Comparison of ENCODE assay signal across 8 cellular contexts in the genomic region with DNA sequence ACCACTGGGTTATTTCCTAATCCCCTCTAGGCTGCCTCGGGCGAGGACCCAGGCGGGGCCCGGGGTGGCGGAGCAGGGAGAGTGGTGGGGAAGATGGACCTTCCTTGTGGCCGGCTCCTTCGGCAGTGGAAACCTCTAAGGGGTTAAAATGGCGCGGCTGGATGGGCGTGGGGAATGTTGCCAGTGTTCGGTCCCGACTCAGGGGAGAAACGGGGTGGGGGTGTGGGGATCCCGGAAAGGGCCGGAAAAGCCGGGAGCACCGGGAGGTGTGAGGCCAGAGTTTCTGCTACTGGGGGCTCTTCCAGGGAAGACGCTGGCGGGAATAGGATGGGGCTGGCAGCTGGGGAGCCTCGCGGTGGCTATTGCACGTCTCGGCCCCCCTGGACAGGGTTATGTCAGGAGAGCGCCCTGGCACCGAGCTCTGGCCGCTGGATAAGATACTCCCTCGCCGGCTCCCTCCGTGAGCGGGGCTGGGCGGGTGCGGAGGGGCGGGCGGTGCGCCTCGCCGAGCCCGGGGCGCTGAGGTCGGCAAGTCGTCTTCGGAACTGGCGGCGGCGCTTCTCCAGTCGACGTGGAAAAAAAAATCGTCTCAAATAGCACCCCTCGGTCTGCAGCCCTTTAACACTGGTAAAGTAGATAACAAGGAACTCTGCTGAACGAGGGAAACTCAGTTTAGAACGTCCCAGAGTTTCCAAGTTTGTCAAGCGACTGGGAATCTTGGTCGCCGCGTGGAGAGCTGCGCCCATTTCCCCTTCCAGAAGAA.
DNase-seq lines count a peak whose midpoint lies in the region; ATAC-seq and TF ChIP-seq lines count a peak whose summit lies in the region.

No MANE protein-coding gene starts in this region.

- H3K4me3 Mint-ChIP-seq in GM23338 (peak overlapping the region; percentile 79), chondrocyte (ENCODE audit: unreplicated experiment) (peak overlapping the region; percentile 79)

- TF ChIP-seq CTCF in GM23338 (conservative IDR thresholded peaks at IDR 0.05; ENCODE audit: low read depth in 2 of 2) (no peak), RWPE2 (IDR thresholded peaks at IDR 0.05; ENCODE audit: poor library complexity, severe bottlenecking) (no peak), chondrocyte (IDR thresholded peaks at IDR 0.05) (no peak), right lobe of liver (IDR thresholded peaks at IDR 0.05) (no peak)

- DNase-seq in GM23338 (ENCODE audit: low spot score) (peak; percentile 73), RWPE2 (ENCODE audit: low spot score) (no peak), chondrocyte (ENCODE audit: low spot score) (peak; percentile 81), right lobe of liver (peak in 2 of 3 donors; percentile 36 to 61), NCI-H345 treated with DMSO at 0.1 percent for 48 hours (lab: John Stamatoyannopoulos, UW; ENCODE audit: unreplicated experiment) (no peak), NCI-H774 (lab: John Stamatoyannopoulos, UW) (no peak)

- H3K9me3 Mint-ChIP-seq in GM23338: peaks cover 2% of the 10 kb centered on the region; the same call in 1 of the 3 replicates
- no peaks in the 10 kb centered on the region for H3K9me3 Mint-ChIP-seq in chondrocyte (ENCODE audit: low read depth)

- peaks cover 63% of the 10 kb centered on the region for H3K4me1 ChIP-seq in GM23338 (ENCODE audit: insufficient read depth)
- peaks cover 7% of the 10 kb centered on the region for H3K4me1 ChIP-seq in RWPE2 (ENCODE audit: insufficient read depth, poor library complexity, severe bottlenecking)
- peaks cover 0 to 27% (median 4%) of the 10 kb centered on the region in 4 donors for H3K4me1 ChIP-seq in right lobe of liver
- H3K4me1 ChIP-seq in stomach smooth muscle (ENCODE audit: control insufficient read depth, insufficient read depth, low read length): peaks cover 29% of the 10 kb centered on the region

- H3F3A ChIP-seq in GM23338 (replicated peaks; ENCODE audit: low read depth): peaks cover 46% of the 10 kb centered on the region

- peak; percentile 4 for ATAC-seq in GM23338
- peak; percentile 56 for ATAC-seq in RWPE2 (ENCODE audit: low read depth)
- ATAC-seq in right lobe of liver: peak in 1 of 4 donors; percentile 5
- no peak for ATAC-seq in GM19035 (IDR thresholded peaks at IDR 0.05; ENCODE audit: unreplicated experiment)

- H3K36me3 Mint-ChIP-seq in GM23338 (ENCODE audit: low read depth) (no peaks in the 10 kb centered on the region; the same call in 2 of the 3 replicates), chondrocyte (ENCODE audit: low read depth) (no peaks in the 10 kb centered on the region)

- H2AFZ ChIP-seq in GM23338: peak overlapping the region; percentile 97

- H4K20me1 ChIP-seq in GM23338 (replicated peaks; ENCODE audit: insufficient read depth): peaks cover 7% of the 10 kb centered on the region; the same call in 1 of the 2 replicates

- no peaks in the 10 kb centered on the region for H3K36me3 ChIP-seq in GM23338 (ENCODE audit: insufficient read depth)
- no peaks in the 10 kb centered on the region for H3K36me3 ChIP-seq in RWPE2 (ENCODE audit: low read depth)
- H3K36me3 ChIP-seq in right lobe of liver: no peaks in the 10 kb centered on the region
- H3K36me3 ChIP-seq in stomach smooth muscle (ENCODE audit: control insufficient read depth in 2 of 2, insufficient read depth in 2 of 2, low read length in 2 of 2): no peaks in the 10 kb centered on the region

- H3K4me3 ChIP-seq in GM23338 (peak overlapping the region; percentile 89), RWPE2 (ENCODE audit: severe bottlenecking) (peak overlapping the region; percentile 24), right lobe of liver (peak overlapping the region; percentile 24 to 31 (median 28)), stomach smooth muscle (ENCODE audit: low read length in 2 of 2) (peak overlapping the region; percentile 59 to 70)

- H3K9me2 ChIP-seq in GM23338 (ENCODE audit: insufficient read depth): no peaks in the 10 kb centered on the region

- WGBS in right lobe of liver (ENCODE audit: insufficient coverage, low coverage, low lambda C conversion rate, missing lambda C conversion rate): 11% methylated on average over 16 of the region's 56 CpGs

- H3K9me3 ChIP-seq in RWPE2 (ENCODE audit: severe bottlenecking): no peaks in the 10 kb centered on the region
- no peaks in the 10 kb centered on the region for H3K9me3 ChIP-seq in right lobe of liver
- no peaks in the 10 kb centered on the region for H3K9me3 ChIP-seq in stomach smooth muscle (ENCODE audit: control insufficient read depth in 2 of 2, low read length in 2 of 2)

- H3K27me3 ChIP-seq in GM23338 (ENCODE audit: insufficient read depth) (peaks cover 100% of the 10 kb centered on the region), RWPE2 (ENCODE audit: insufficient read depth, poor library complexity, severe bottlenecking) (peaks cover 43% of the 10 kb centered on the region), right lobe of liver (peaks cover 5 to 46% of the 10 kb centered on the region in 2 donors), stomach smooth muscle (ENCODE audit: control insufficient read depth in 1 of 2, insufficient read depth in 2 of 2, low read length in 2 of 2) (peaks cover 47 to 71% of the 10 kb centered on the region in 2 donors)

- H3K79me2 ChIP-seq in GM23338 (replicated peaks; ENCODE audit: insufficient read depth): no peaks in the 10 kb centered on the region

- H3K27me3 Mint-ChIP-seq in GM23338 (ENCODE audit: insufficient read depth, low read depth, poor library complexity): peaks cover 93% of the 10 kb centered on the region
- peaks cover 27% of the 10 kb centered on the region for H3K27me3 Mint-ChIP-seq in chondrocyte (ENCODE audit: low read depth)

- H3K9ac ChIP-seq in stomach smooth muscle (ENCODE audit: low read length in 2 of 2): peak overlapping the region in 1 of 2 donors; percentile 22

- H3K27ac Mint-ChIP-seq in GM23338 (no peak overlapping the region), chondrocyte (ENCODE audit: unreplicated experiment) (peak overlapping the region; percentile 80)

- no peak for TF ChIP-seq POLR2A in right lobe of liver (IDR thresholded peaks at IDR 0.05)

- H3K4me1 Mint-ChIP-seq in GM23338: peaks cover 69% of the 10 kb centered on the region
- peaks cover 39% of the 10 kb centered on the region for H3K4me1 Mint-ChIP-seq in chondrocyte (ENCODE audit: low read depth)

- intact Hi-C loops in right lobe of liver (cut with DNase I): no loop called here

- no peak overlapping the region for H3K27ac ChIP-seq in GM23338 (ENCODE audit: low read depth)
- no peak overlapping the region for H3K27ac ChIP-seq in RWPE2 (ENCODE audit: poor library complexity, severe bottlenecking)
- H3K27ac ChIP-seq in right lobe of liver: no peak overlapping the region
- H3K27ac ChIP-seq in stomach smooth muscle (ENCODE audit: low read length): no peak overlapping the region

- H3K4me2 ChIP-seq in GM23338: peak overlapping the region; percentile 95

TF ChIP-seq in GM23338, 12 proteins besides CTCF, POLR2A, EP300 and RAD21:
- TF ChIP-seq EZH2 (IDR thresholded peaks at IDR 0.05; ENCODE audit: low read depth, unreplicated experiment) (peak; percentile 67), JUNB (IDR thresholded peaks at IDR 0.05; ENCODE audit: unreplicated experiment) (no peak)

Comparison
In these comparisons a context has a peak if more than half of its experiments do, and no peak if none do; other contexts are left out.
1. DNase-seq: peak in GM23338 (single experiment), chondrocyte (single experiment) and right lobe of liver (2 of 3); none in RWPE2 (single experiment), NCI-H345 treated with DMSO at 0.1 percent for 48 hours (single experiment) and NCI-H774 (single experiment).
2. H3K4me3 ChIP-seq: peak in every context shown above with its lines; median percentile 89 in GM23338; 64 in stomach smooth muscle; 28 in right lobe of liver; 24 in RWPE2.